In the genomic region with DNA sequence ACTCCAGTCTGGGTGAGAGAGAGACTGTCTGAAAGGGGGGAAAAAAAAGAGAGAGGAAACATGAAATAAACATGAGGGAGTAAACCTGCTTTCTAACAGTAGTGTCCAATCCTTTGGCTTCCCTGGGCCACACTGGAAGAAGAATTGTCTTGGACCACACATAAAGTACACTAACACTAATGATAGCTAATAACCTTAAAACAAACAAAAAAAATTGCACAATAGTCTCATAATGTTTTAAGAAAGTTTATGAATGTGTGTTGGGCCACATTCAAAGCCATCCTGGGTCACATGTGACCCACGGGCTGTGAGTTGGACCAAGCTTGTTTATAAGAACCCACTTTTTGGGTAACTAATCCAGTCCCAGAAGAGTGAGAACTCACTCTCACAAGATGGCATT, we compare ENCODE assay signal across 17 cellular contexts. TPM values are rescaled to one million over a fixed set of nuclear protein-coding genes. Genes with fewer than 3 reads are reported as not detected.
DNase-seq lines count a peak whose midpoint lies in the region; ATAC-seq and TF ChIP-seq lines count a peak whose summit lies in the region.
"Had no signal": no experiment of that assay in that cellular context is flagged by ENCODE, and none has a peak within 500 bp of the region (broad histone marks: within the 10 kb centered on the region; RNA-seq: fewer than 3 reads in every experiment).

No MANE protein-coding gene starts in this region.

- H3K27me3 ChIP-seq in right cardiac atrium (ENCODE audit: control insufficient read depth, insufficient read depth): no peaks in the 10 kb centered on the region
- H3K27me3 ChIP-seq in hepatocyte: no peaks in the 10 kb centered on the region
- H3K27me3 ChIP-seq: ascending aorta had no signal

- H3K4me1 Mint-ChIP-seq in stimulated activated naive B cell treated with anti-CD40 and anti-IgM and Interleukin-4, amounts not matched to agents 10 μg/mL and 1 μg/mL and 100 μg/mL, for 72 hours: peaks cover 19 to 49% of the 10 kb centered on the region in 2 donors

- peak overlapping the region; percentile 27 for H3K27ac ChIP-seq in right cardiac atrium (ENCODE audit: low read length)
- H3K27ac ChIP-seq in SK-N-MC: peak overlapping the region; percentile 76
- peak overlapping the region; percentile 3 for H3K27ac ChIP-seq in hepatocyte
- H3K27ac ChIP-seq: lower lobe of right lung had no signal

- H3K9me3 Mint-ChIP-seq in stimulated activated naive B cell treated with anti-CD40 and anti-IgM and Interleukin-4, amounts not matched to agents 10 μg/mL and 1 μg/mL and 100 μg/mL, for 72 hours: no peaks in the 10 kb centered on the region
- H3K9me3 Mint-ChIP-seq: activated CD4-positive, alpha-beta memory T cell treated with anti-CD3 and anti-CD28 coated beads, Interleukin-2, amount 10 ng/mL, durations not matched to agents 7 days and 5 days; activated T-helper 17 cell treated with anti-CD3 and anti-CD28 coated beads, Interleukin-2, amount 50 U/mL, for 72 hours; nephron had no signal

- H3K9me3 ChIP-seq in right cardiac atrium (ENCODE audit: control insufficient read depth, low read length) (no peaks in the 10 kb centered on the region), SK-N-MC (ENCODE audit: low read depth, low read length) (no peaks in the 10 kb centered on the region), hepatocyte (ENCODE audit: low read depth) (no peaks in the 10 kb centered on the region)
- H3K9me3 ChIP-seq: ascending aorta, HAP-1, lower lobe of right lung had no signal

- H3K9ac ChIP-seq in SK-N-MC (ENCODE audit: insufficient read length): no peak overlapping the region

- H3K36me3 Mint-ChIP-seq in stimulated activated naive B cell treated with anti-CD40 and anti-IgM and Interleukin-4, amounts not matched to agents 10 μg/mL and 1 μg/mL and 100 μg/mL, for 72 hours: peaks cover 2 to 15% of the 10 kb centered on the region in 2 donors

- no peak for TF ChIP-seq CTCF in hepatocyte (IDR thresholded peaks at IDR 0.05; ENCODE audit: poor library complexity)

- peaks cover 100% of the 10 kb centered on the region for H3K79me2 ChIP-seq in hepatocyte

- H3K36me3 ChIP-seq in SK-N-MC (ENCODE audit: insufficient read depth, low read length): peaks cover 10% of the 10 kb centered on the region
- no peaks in the 10 kb centered on the region for H3K36me3 ChIP-seq in hepatocyte (replicated peaks; ENCODE audit: insufficient read depth, low read depth)
- H3K36me3 ChIP-seq: ascending aorta, HAP-1, lower lobe of right lung had no signal

- H3K4me3 ChIP-seq in right cardiac atrium (ENCODE audit: low read length): no peak overlapping the region
- no peak overlapping the region for H3K4me3 ChIP-seq in SK-N-MC
- H3K4me3 ChIP-seq in hepatocyte: no peak overlapping the region
- H3K4me3 ChIP-seq: ascending aorta, HAP-1, lower lobe of right lung had no signal

- DNase-seq in right cardiac atrium (no peak), left ventricle myocardium superior (no peak), SK-N-MC (ENCODE audit: low read depth, low spot score) (no peak), hepatocyte (ENCODE audit: low spot score) (no peak), dermis blood vessel endothelial cell (no peak), cerebellar cortex (ENCODE audit: low spot score) (no peak), SHP77 (lab: John Stamatoyannopoulos, UW) (no peak)
- DNase-seq in stimulated activated naive B cell treated with anti-CD40 and anti-IgM and Interleukin-4, amounts not matched to agents 10 μg/mL and 1 μg/mL and 100 μg/mL, for 72 hours: no peak
- DNase-seq: activated CD4-positive, alpha-beta memory T cell treated with anti-CD3 and anti-CD28 coated beads, Interleukin-2, amount 10 ng/mL, durations not matched to agents 7 days and 5 days; lower lobe of right lung; NCI-H1694; NCI-H345; SHP77 treated with DMSO at 0.1 percent for 48 hours had no signal

- no peak overlapping the region for H3K4me3 Mint-ChIP-seq in stimulated activated naive B cell treated with anti-CD40 and anti-IgM and Interleukin-4, amounts not matched to agents 10 μg/mL and 1 μg/mL and 100 μg/mL, for 72 hours
- H3K4me3 Mint-ChIP-seq: activated CD4-positive, alpha-beta memory T cell treated with anti-CD3 and anti-CD28 coated beads, Interleukin-2, amount 10 ng/mL, durations not matched to agents 7 days and 5 days; nephron had no signal

- intact Hi-C loops in right cardiac atrium (cut with DNase I) (no loop called here), left ventricle myocardium superior (cut with micrococcal nuclease) (no loop called here)

- WGBS in right cardiac atrium: 73% methylated on average over 1 of the region's 1 CpG
- WGBS in hepatocyte (ENCODE audit: low lambda C conversion rate, missing lambda C conversion rate): 59% methylated on average over 1 of the region's 1 CpG

- H3K4me2 ChIP-seq in hepatocyte: no peak overlapping the region

- peaks cover 75% of the 10 kb centered on the region for H4K20me1 ChIP-seq in hepatocyte (ENCODE audit: insufficient read depth, poor library complexity, severe bottlenecking)

- ATAC-seq in right cardiac atrium (no peak), left ventricle myocardium superior (no peak)
- ATAC-seq in stimulated activated naive B cell treated with anti-CD40 and anti-IgM and Interleukin-4, amounts not matched to agents 10 μg/mL and 1 μg/mL and 100 μg/mL, for 72 hours (replicated peaks): no peak
- ATAC-seq: activated T-helper 17 cell treated with anti-CD3 and anti-CD28 coated beads, Interleukin-2, amount 50 U/mL, for 72 hours had no signal

- peak overlapping the region; percentile 97 for H3K27ac Mint-ChIP-seq in stimulated activated naive B cell treated with anti-CD40 and anti-IgM and Interleukin-4, amounts not matched to agents 10 μg/mL and 1 μg/mL and 100 μg/mL, for 72 hours
- H3K27ac Mint-ChIP-seq: activated CD4-positive, alpha-beta memory T cell treated with anti-CD3 and anti-CD28 coated beads, Interleukin-2, amount 10 ng/mL, durations not matched to agents 7 days and 5 days; nephron had no signal

- H3K4me1 ChIP-seq in right cardiac atrium (ENCODE audit: control insufficient read depth, insufficient read depth, low read length) (peaks cover 7% of the 10 kb centered on the region), hepatocyte (ENCODE audit: insufficient read depth) (peaks cover 5% of the 10 kb centered on the region)

- H3K9me2 ChIP-seq in hepatocyte (replicated peaks; ENCODE audit: insufficient read depth): no peaks in the 10 kb centered on the region

- H3K27me3 Mint-ChIP-seq in stimulated activated naive B cell treated with anti-CD40 and anti-IgM and Interleukin-4, amounts not matched to agents 10 μg/mL and 1 μg/mL and 100 μg/mL, for 72 hours: no peaks in the 10 kb centered on the region
- H3K27me3 Mint-ChIP-seq: activated CD4-positive, alpha-beta memory T cell treated with anti-CD3 and anti-CD28 coated beads, Interleukin-2, amount 10 ng/mL, durations not matched to agents 7 days and 5 days; activated T-helper 17 cell treated with anti-CD3 and anti-CD28 coated beads, Interleukin-2, amount 50 U/mL, for 72 hours had no signal

- H2AFZ ChIP-seq in hepatocyte: no peak overlapping the region

RNA-seq across cellular contexts. Expression of a gene that starts 30.3 kb away (rescaled TPM):
- total RNA-seq in right cardiac atrium (10 to 100 TPM; 30.0 to 37.3 (median 36.5) TPM), left ventricle myocardium superior (34.8 TPM), hepatocyte (69.2 and 74.0 TPM in 2 replicates), dermis blood vessel endothelial cell (74.7 and 107 TPM in 2 replicates)
- polyA plus RNA-seq in right cardiac atrium (13.9 TPM), hepatocyte (24.6 and 28.0 TPM in 2 replicates)

Comparison
In these comparisons a context has a peak if more than half of its experiments do, and no peak if none do; other contexts are left out.
1. H3K27ac ChIP-seq: peak in every context shown above with its lines; median percentile 76 in SK-N-MC; 27 in right cardiac atrium; 3 in hepatocyte.